Comparison of ENCODE assay signal across 1 cellular context in genomic region chr10:45001382-45002148, GRCh38.
TF ChIP-seq lines count a peak whose summit lies in the region.

No MANE protein-coding gene starts in this region.

TF ChIP-seq in K562, 482 proteins besides CTCF, POLR2A, EP300 and RAD21 (continued from another document and continues in another):
- TF ChIP-seq RERE (CRISPR knock-in tag; IDR thresholded peaks at IDR 0.05; ENCODE audit: borderline replicate concordance) (no peak), NCOA1 (IDR thresholded peaks at IDR 0.05; ENCODE audit: low read depth) (no peak), ZBTB11 (CRISPR knock-in tag; IDR thresholded peaks at IDR 0.05) (no peak), ZBTB40 (IDR thresholded peaks at IDR 0.05) (no peak), ZBTB40 (CRISPR knock-in tag; IDR thresholded peaks at IDR 0.05) (no peak), RBBP5 (IDR thresholded peaks at IDR 0.05; ENCODE audit: borderline replicate concordance, insufficient read depth, low read length, poor library complexity, severe bottlenecking) (no peak), HDAC8 (tag; IDR thresholded peaks at IDR 0.05) (no peak), CUX1 (CRISPR knock-in tag; IDR thresholded peaks at IDR 0.05) (peak; percentile 62; the same call in 1 of the 2 replicates), MAFK (IDR thresholded peaks at IDR 0.05; ENCODE audit: low read length) (no peak), ARHGAP35 (IDR thresholded peaks at IDR 0.05; ENCODE audit: partially characterized antibody) (peak; percentile 48), ZNF197 (CRISPR knock-in tag; IDR thresholded peaks at IDR 0.05; ENCODE audit: low read depth) (0 out of 2 replicates have a peak, but pooled peaks have one; percentile 6), CBX1 (IDR thresholded peaks at IDR 0.05; ENCODE audit: low read depth) (no peak), SMC3 (conservative IDR thresholded peaks at IDR 0.05; ENCODE audit: insufficient read depth, low read depth, low read length) (0 out of 2 replicates have a peak, but pooled peaks have one; percentile 13), DLX4 (CRISPR knock-in tag; IDR thresholded peaks at IDR 0.05) (no peak), E2F1 (CRISPR knock-in tag; IDR thresholded peaks at IDR 0.05) (no peak), MTA3 (IDR thresholded peaks at IDR 0.05; ENCODE audit: borderline replicate concordance) (peak; percentile 16; the same call in 1 of the 2 replicates), PTBP1 (IDR thresholded peaks at IDR 0.05; ENCODE audit: low read depth, low read length) (no peak), ZNF561 (CRISPR knock-in tag; conservative IDR thresholded peaks at IDR 0.05) (no peak), ZNF830 (CRISPR knock-in tag; IDR thresholded peaks at IDR 0.05) (peak; percentile 66; the same call in 1 of the 2 replicates), ZNF3 (CRISPR knock-in tag; IDR thresholded peaks at IDR 0.05) (no peak), PREB (CRISPR knock-in tag; IDR thresholded peaks at IDR 0.05) (no peak), POLR3G (IDR thresholded peaks at IDR 0.05; ENCODE audit: extremely low read depth, insufficient read length, insufficient replicate concordance) (no peak), FOS (IDR thresholded peaks at IDR 0.05; ENCODE audit: extremely low read depth, insufficient read length) (no peak), ZC3H11A (IDR thresholded peaks at IDR 0.05; ENCODE audit: low read depth, low read length) (0 out of 2 replicates have a peak, but pooled peaks have one; percentile 41), CEBPB (tag; IDR thresholded peaks at IDR 0.05) (peak; percentile 81)
